ENCODE assay signal across 10 cellular contexts in genomic region chr21:31656199-31657095, GRCh38. TPM values are rescaled to one million over a fixed set of nuclear protein-coding genes. Genes with fewer than 3 reads are reported as not detected.
DNase-seq lines count a peak whose midpoint lies in the region; TF ChIP-seq lines count a peak whose summit lies in the region.
"Had no signal": no experiment of that assay in that cellular context is flagged by ENCODE, and none has a peak within 500 bp of the region (broad histone marks: within the 10 kb centered on the region; RNA-seq: fewer than 3 reads in every experiment).

No MANE protein-coding gene starts in this region.

- TF ChIP-seq POLR2A in adrenal gland (IDR thresholded peaks at IDR 0.05): no peak

- intact Hi-C loops in adrenal gland (cut with DNase I): no loop called here

- DNase-seq in AG09309 (ENCODE audit: low read depth) (peak; percentile 27), HK-2 (ENCODE audit: unreplicated experiment) (peak; percentile 28), COLO829 (ENCODE audit: low spot score) (no peak), cerebellar nuclear complex (lab: John Stamatoyannopoulos, UW) (no peak), NCI-H1048 (lab: John Stamatoyannopoulos, UW) (no peak), adrenal gland (no peak)
- DNase-seq in activated naive CD4-positive, alpha-beta T cell treated with anti-CD3 and anti-CD28 coated beads, Interleukin-2, amount 50 U/mL, for 16 hours: peak; percentile 31
- DNase-seq in stimulated activated CD4-positive, alpha-beta T cell treated with anti-CD3 and anti-CD28 coated beads, Interleukin-12 subunit alpha, Interleukin-12 subunit beta, amount 100 ng/mL, for 24 hours (ENCODE audit: low read depth in 2 of 2): peak; percentile 27 to 54
- DNase-seq: effector memory CD4-positive, alpha-beta T cell; SIG-M5 had no signal

- peaks cover 0 to 20% of the 10 kb centered on the region in 2 donors for H3K4me1 ChIP-seq in adrenal gland (replicated peaks in 1 of 2)

- H3K27ac ChIP-seq in adrenal gland: peak overlapping the region in 1 of 5 donors; percentile 20

- TF ChIP-seq CTCF in AG09309 (IDR thresholded peaks at IDR 0.05; ENCODE audit: control insufficient read depth, insufficient read depth, low read depth, low read length, missing control alignments) (no peak), adrenal gland (IDR thresholded peaks at IDR 0.05) (no peak)

- H3K36me3 ChIP-seq in adrenal gland (replicated peaks in 1 of 2): no peaks in the 10 kb centered on the region

- H3K27me3 ChIP-seq in adrenal gland: no peaks in the 10 kb centered on the region

- H3K4me3 ChIP-seq in AG09309 (ENCODE audit: control insufficient read depth, low read depth, low read length) (no peak overlapping the region), adrenal gland (no peak overlapping the region)

- WGBS in adrenal gland, 4 donors: 88 to 95% (median 91%) methylated on average over 13 of the region's 13 CpGs

- no peaks in the 10 kb centered on the region for H3K9me3 ChIP-seq in adrenal gland (replicated peaks in 1 of 3)

RNA-seq across cellular contexts. Expression of gene SOD1, which starts 3.0 kb away (rescaled TPM):
- 100 to 1,000 TPM; 370 to 643 (median 493) TPM for total RNA-seq in adrenal gland
- polyA plus RNA-seq in adrenal gland: 1,000 to 10,000 TPM in 2 of 3 donors, 100 to 1,000 TPM in 1; 361 to 1,287 (median 1,018) TPM

Comparison
In these comparisons a context has a peak if more than half of its experiments do, and no peak if none do; other contexts are left out.
1. DNase-seq: peak in AG09309 (single experiment), HK-2 (single experiment), activated naive CD4-positive, alpha-beta T cell treated with anti-CD3 and anti-CD28 coated beads, Interleukin-2, amount 50 U/mL, for 16 hours (single experiment) and stimulated activated CD4-positive, alpha-beta T cell treated with anti-CD3 and anti-CD28 coated beads, Interleukin-12 subunit alpha, Interleukin-12 subunit beta, amount 100 ng/mL, for 24 hours (2 of 2); none in COLO829 (single experiment), cerebellar nuclear complex (0 of 2), NCI-H1048 (single experiment) and adrenal gland (0 of 7).